In genomic region chr20:6882911-6883310, GRCh38 we compare ENCODE assay signal across 20 cellular contexts.
DNase-seq lines count a peak whose midpoint lies in the region; ATAC-seq, FAIRE-seq and TF ChIP-seq lines count a peak whose summit lies in the region.
"Had no signal": no experiment of that assay in that cellular context is flagged by ENCODE, and none has a peak within 500 bp of the region (broad histone marks: within the 10 kb centered on the region; RNA-seq: fewer than 3 reads in every experiment).

No MANE protein-coding gene starts in this region.

- TF ChIP-seq POLR2A in erythroblast (IDR thresholded peaks at IDR 0.05; ENCODE audit: low read length), result no peak

- no peak for ATAC-seq in HG03571 (IDR thresholded peaks at IDR 0.05; ENCODE audit: unreplicated experiment)
- ATAC-seq: activated CD4-positive, alpha-beta T cell treated with anti-CD3 and anti-CD28 coated beads for 36 hours; CD8-positive, alpha-beta T cell; stimulated activated naive CD8-positive, alpha-beta T cell treated with anti-CD3 and anti-CD28 coated beads, Interleukin-15, Interleukin-2, amounts not matched to agents 100 U/mL and 50 U/mL, for 24 hours; upper lobe of right lung had no signal

- POLR2A ChIA-PET in HEK293 (lab: Yijun Ruan, JAX), result no interaction called here

- no peak for FAIRE-seq in bronchial epithelial cell (lab: Jason Lieb, UNC)

- H3K36me3 ChIP-seq in HEK293 (ENCODE audit: control insufficient read depth in 2 of 2, insufficient read depth in 1 of 2, low read length in 2 of 2) (no peaks in the 10 kb centered on the region), bronchial epithelial cell (ENCODE audit: control insufficient read depth, insufficient read depth, low read length) (no peaks in the 10 kb centered on the region), H7 (replicated peaks; ENCODE audit: control insufficient read depth, insufficient read depth, low read length) (no peaks in the 10 kb centered on the region)
- H3K36me3 ChIP-seq: upper lobe of right lung had no signal

- no peak for TF ChIP-seq CTCF in HEK293 (tag by site-specific recombination; IDR thresholded peaks at IDR 0.05)
- TF ChIP-seq CTCF in bronchial epithelial cell (IDR thresholded peaks at IDR 0.05; ENCODE audit: insufficient read depth, low read length, severe bottlenecking), result no peak

- no peaks in the 10 kb centered on the region for H3K9me3 ChIP-seq in HEK293 (ENCODE audit: control insufficient read depth, insufficient read depth, low read depth, low read length)
- H3K9me3 ChIP-seq: upper lobe of right lung had no signal

- H3K27me3 ChIP-seq in bronchial epithelial cell (ENCODE audit: control insufficient read depth, insufficient read depth, low read length) (no peaks in the 10 kb centered on the region), H7 (ENCODE audit: control insufficient read depth, insufficient read depth, low read length) (no peaks in the 10 kb centered on the region)
- H3K27me3 ChIP-seq: upper lobe of right lung had no signal

- no peak overlapping the region for H3K4me3 ChIP-seq in HEK293 (ENCODE audit: low read depth, low read length)
- no peak overlapping the region for H3K4me3 ChIP-seq in bronchial epithelial cell (ENCODE audit: low read depth, low read length)
- H3K4me3 ChIP-seq in H7 (ENCODE audit: insufficient read depth, low read depth, low read length), result no peak overlapping the region
- H3K4me3 ChIP-seq: lung, upper lobe of right lung had no signal

- H3K4me1 ChIP-seq in HEK293 (ENCODE audit: control insufficient read depth, insufficient read depth, low read length), result peaks cover 7% of the 10 kb centered on the region
- H3K4me1 ChIP-seq: upper lobe of right lung had no signal

- no peak overlapping the region for H3K27ac ChIP-seq in HEK293 (ENCODE audit: extremely low read depth, low read depth, low read length)
- H3K27ac ChIP-seq: upper lobe of right lung had no signal

- CTCF ChIA-PET in HEK293 (lab: Yijun Ruan, JAX), result no interaction called here

- peak; percentile 24 for DNase-seq in AG08395 (ENCODE audit: low spot score)
- DNase-seq in bronchial epithelial cell (ENCODE audit: low read depth), result peak; percentile 85
- DNase-seq in islet precursor cell, result peak; percentile 83
- no peak for DNase-seq in NCI-H748 treated with DMSO at 0.1 percent for 48 hours (lab: John Stamatoyannopoulos, UW)
- no peak for DNase-seq in H7
- DNase-seq in erythroblast (lab: John Stamatoyannopoulos, UW), result no peak
- DNase-seq: activated CD4-positive, alpha-beta T cell treated with anti-CD3 and anti-CD28 coated beads for 36 hours; activated CD8-positive, alpha-beta memory T cell treated with anti-CD3 and anti-CD28 coated beads, Interleukin-2, amount 50 U/mL, for 48 hours; activated naive CD4-positive, alpha-beta T cell treated with Interleukin-2 at 50 U/mL for 16 hours; aorta; CD8-positive, alpha-beta T cell; EL; NCI-H1436 treated with DMSO at 0.1 percent for 48 hours; NCI-H226; stimulated activated CD4-positive, alpha-beta T cell treated with anti-CD3 and anti-CD28 coated beads, Interleukin-15, amount 100 ng/mL, for 24 hours; stimulated activated naive CD8-positive, alpha-beta T cell treated with anti-CD3 and anti-CD28 coated beads, Interleukin-15, Interleukin-2, amounts not matched to agents 100 U/mL and 50 U/mL, for 24 hours; upper lobe of right lung had no signal

TF ChIP-seq in HEK293, 187 proteins besides CTCF, POLR2A, EP300 and RAD21:
- TF ChIP-seq ZNF266 (tag by site-specific recombination; IDR thresholded peaks at IDR 0.05; ENCODE audit: low read depth) (no peak), HIC1 (tag by site-specific recombination; IDR thresholded peaks at IDR 0.05) (peak; percentile 45; the same call in 1 of the 2 replicates), HOXD13 (CRISPR knock-in tag; IDR thresholded peaks at IDR 0.05; ENCODE audit: borderline replicate concordance) (peak; percentile 91), ZNF561 (tag by site-specific recombination; IDR thresholded peaks at IDR 0.05; ENCODE audit: borderline replicate concordance) (no peak)
TF ChIP-seq in HEK293: peak in this region for 2.

Comparison
In these comparisons a context has a peak if more than half of its experiments do, and no peak if none do; other contexts are left out.
1. DNase-seq: peak in AG08395 (single experiment), bronchial epithelial cell (single experiment) and islet precursor cell (single experiment); none in NCI-H748 treated with DMSO at 0.1 percent for 48 hours (single experiment), H7 (single experiment) and erythroblast (0 of 2).